In the genomic region with DNA sequence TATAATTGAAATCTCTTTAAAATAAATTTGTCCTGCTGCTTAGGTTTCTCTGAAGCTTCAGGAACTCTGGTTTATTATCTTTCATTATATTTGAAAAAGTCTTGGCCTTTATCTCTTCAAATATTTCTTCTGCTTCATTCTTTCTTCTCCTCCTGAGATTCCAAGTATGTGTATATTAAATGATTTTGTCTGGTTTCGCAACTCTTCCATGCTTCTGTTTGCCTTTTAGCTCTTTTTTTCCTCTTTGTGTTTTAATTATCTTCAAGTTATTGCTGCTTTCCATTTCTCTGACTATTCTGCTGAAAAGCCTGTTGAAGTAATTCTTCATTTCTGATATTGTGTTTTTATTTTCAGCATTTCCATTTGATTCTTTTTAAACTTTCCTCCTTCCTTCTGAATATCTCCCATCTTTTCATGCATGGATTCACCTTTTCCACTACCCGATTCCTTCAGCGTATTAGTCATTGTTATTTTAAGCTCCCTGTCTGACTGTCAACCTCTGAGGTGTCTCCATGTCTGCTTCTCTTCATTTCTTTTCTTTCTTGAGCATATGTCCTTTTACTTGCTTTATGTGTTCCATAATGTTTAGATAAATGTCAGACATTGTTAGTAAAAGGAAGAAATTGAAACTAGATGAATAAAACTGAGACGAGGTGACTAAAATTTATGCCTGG, we compare ENCODE assay signal across 13 cellular contexts. TPM values are rescaled to one million over a fixed set of nuclear protein-coding genes. Genes with fewer than 3 reads are reported as not detected.
DNase-seq lines count a peak whose midpoint lies in the region; ATAC-seq and TF ChIP-seq lines count a peak whose summit lies in the region.
"Had no signal": no experiment of that assay in that cellular context is flagged by ENCODE, and none has a peak within 500 bp of the region (broad histone marks: within the 10 kb centered on the region; RNA-seq: fewer than 3 reads in every experiment).

No MANE protein-coding gene starts in this region.

- no peaks in the 10 kb centered on the region for H3K27me3 ChIP-seq in osteoblast (ENCODE audit: insufficient read depth, low read length)

- DNase-seq in HCEC 1CT = peak; percentile 51
- peak; percentile 55 for DNase-seq in RWPE1 (ENCODE audit: low spot score)
- DNase-seq in epithelial cell of proximal tubule (ENCODE audit: low read depth) = peak; percentile 83
- DNase-seq in osteoblast (ENCODE audit: insufficient read length, low spot score, missing footprints) = no peak
- DNase-seq in ecto neural progenitor cell (ENCODE audit: low spot score) = no peak
- no peak for DNase-seq in foreskin fibroblast
- DNase-seq: activated CD8-positive, alpha-beta T cell treated with anti-CD3 and anti-CD28 coated beads for 36 hours; activated effector memory CD4-positive, alpha-beta T cell treated with anti-CD3 and anti-CD28 coated beads, Interleukin-2, amount 50 U/mL, for 16 hours; occipital lobe; RPMI8226 had no signal

- CTCF ChIA-PET in RWPE1 (lab: Yijun Ruan, JAX) = no interaction called here

- peak overlapping the region; percentile 37 for H3K4me2 ChIP-seq in osteoblast (ENCODE audit: insufficient read depth, low read length)

- H3K4me1 ChIP-seq in osteoblast (ENCODE audit: insufficient read depth, low read length) = peaks cover 15% of the 10 kb centered on the region

- POLR2A ChIA-PET in RWPE1 (lab: Yijun Ruan, JAX; ENCODE audit: low non-redundant PET) = no interaction called here

- H3K36me3 ChIP-seq in osteoblast (ENCODE audit: insufficient read depth, low read length) = no peaks in the 10 kb centered on the region

- H3K9me3 ChIP-seq in osteoblast (ENCODE audit: low read depth, low read length) = no peaks in the 10 kb centered on the region

- H3K79me2 ChIP-seq in osteoblast (ENCODE audit: insufficient read depth, low read length) = no peaks in the 10 kb centered on the region

- no peak overlapping the region for H3K4me3 ChIP-seq in epithelial cell of proximal tubule (ENCODE audit: low read depth, low read length)
- no peak overlapping the region for H3K4me3 ChIP-seq in osteoblast (ENCODE audit: insufficient read depth, low read length)
- H3K4me3 ChIP-seq in foreskin fibroblast (ENCODE audit: low read depth in 1 of 2, low read length in 2 of 2) = no peak overlapping the region
- H3K4me3 ChIP-seq: lung had no signal

- TF ChIP-seq CTCF in RWPE1 (conservative IDR thresholded peaks at IDR 0.05; ENCODE audit: low read depth) = no peak
- no peak for TF ChIP-seq CTCF in epithelial cell of proximal tubule (conservative IDR thresholded peaks at IDR 0.05; ENCODE audit: low read depth, low read length)
- no peak for TF ChIP-seq CTCF in osteoblast (IDR thresholded peaks at IDR 0.05; ENCODE audit: extremely low read depth, low read depth, low read length)
- no peak for TF ChIP-seq CTCF in foreskin fibroblast (IDR thresholded peaks at IDR 0.05; ENCODE audit: low read depth, low read length)

- H3K27ac ChIP-seq in RWPE1 = no peak overlapping the region
- peak overlapping the region; percentile 49 for H3K27ac ChIP-seq in osteoblast (ENCODE audit: low read depth, low read length)

- H2AFZ ChIP-seq in osteoblast (ENCODE audit: low read length) = peak overlapping the region; percentile 11

- no peaks in the 10 kb centered on the region for H4K20me1 ChIP-seq in osteoblast (ENCODE audit: insufficient read depth, low read length)

- no peak for ATAC-seq in HG02870 (IDR thresholded peaks at IDR 0.05; ENCODE audit: unreplicated experiment)
- ATAC-seq in GM21717 (IDR thresholded peaks at IDR 0.05; ENCODE audit: unreplicated experiment) = no peak
- ATAC-seq: activated CD8-positive, alpha-beta T cell treated with anti-CD3 and anti-CD28 coated beads for 36 hours had no signal

RNA-seq across cellular contexts. Expression of gene CTSC, which starts 46.6 kb away (rescaled TPM):
- 149 and 219 TPM in 2 replicates for total RNA-seq in epithelial cell of proximal tubule
- total RNA-seq in osteoblast = 23.5 and 25.9 TPM in 2 replicates

Comparison
In these comparisons a context has a peak if more than half of its experiments do, and no peak if none do; other contexts are left out.
1. DNase-seq: peak in HCEC 1CT (single experiment), RWPE1 (single experiment) and epithelial cell of proximal tubule (single experiment); none in osteoblast (single experiment), ecto neural progenitor cell (single experiment) and foreskin fibroblast (0 of 2).